In the genomic region with DNA sequence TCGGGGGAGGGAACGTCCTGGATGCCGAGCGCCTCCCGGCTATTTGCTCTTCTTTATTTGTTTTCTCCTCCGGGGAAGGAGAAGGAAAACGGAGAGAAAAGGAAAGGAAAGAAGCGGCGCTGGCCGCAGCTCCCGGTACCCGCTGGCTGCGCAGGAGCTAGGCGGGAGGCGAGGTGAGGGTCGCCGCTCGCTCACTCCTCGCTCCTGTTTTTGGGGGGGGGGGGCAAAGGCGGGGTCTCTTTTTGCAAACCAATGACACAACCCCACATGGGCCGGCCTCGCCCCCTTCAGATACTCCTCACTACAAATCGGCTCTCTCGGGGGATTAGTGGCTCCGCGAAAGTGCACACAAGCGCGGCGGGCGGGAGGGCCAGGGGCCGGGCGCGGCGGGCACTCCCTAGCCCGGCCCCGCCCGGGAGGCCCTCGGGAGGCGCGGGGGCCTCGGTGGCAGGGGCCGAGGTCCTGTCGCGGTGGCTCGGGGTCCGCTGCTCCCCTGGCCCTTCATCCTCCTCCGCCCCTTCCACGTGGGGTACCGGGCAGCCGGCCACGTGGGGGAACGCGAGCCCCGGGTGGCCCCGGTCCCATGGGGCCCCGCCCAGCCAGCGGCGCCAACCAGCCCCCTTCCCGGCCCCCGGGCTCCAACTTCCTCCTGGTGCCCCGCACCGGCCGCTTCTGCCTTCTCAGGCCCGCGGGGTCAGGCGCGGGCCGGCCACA, we compare ENCODE assay signal across 8 cellular contexts. TPM values are rescaled to one million over a fixed set of nuclear protein-coding genes. Genes with fewer than 3 reads are reported as not detected.
DNase-seq lines count a peak whose midpoint lies in the region; ATAC-seq and TF ChIP-seq lines count a peak whose summit lies in the region.

No MANE protein-coding gene starts in this region.

- POLR2A ChIA-PET in Panc1 (lab: Charles Lee) = interaction anchor here (0.6 kb wide), 3 partner anchors 71 to 436 kb away, joined by 3 to 7 read pairs (median 6); no protein-coding TSS in a partner anchor

- in situ Hi-C loops in Panc1 (cut with HindIII; ENCODE audit: low pct_unique_long_range_greater_than_20kb, low sequenced_read_pairs) = no loop called here

- TF ChIP-seq CTCF in Panc1 (IDR thresholded peaks at IDR 0.05) = no peak
- TF ChIP-seq CTCF in breast epithelium (IDR thresholded peaks at IDR 0.05) = peak; percentile 17 to 39 (median 21)

- H3K9me3 ChIP-seq in Panc1 (ENCODE audit: control insufficient read depth, insufficient read depth, low read depth, low read length) = no peaks in the 10 kb centered on the region
- H3K9me3 ChIP-seq in breast epithelium = no peaks in the 10 kb centered on the region
- no peaks in the 10 kb centered on the region for H3K9me3 ChIP-seq in iPS-15b (ENCODE audit: control insufficient read depth, insufficient read depth, low read length)

- DNase-seq in DMS153 treated with DMSO at 0.1 percent for 48 hours (lab: John Stamatoyannopoulos, UW; ENCODE audit: unreplicated experiment) (peak; percentile 60), HT1080 (ENCODE audit: low read depth) (peak; percentile 84), Panc1 (ENCODE audit: low read depth, low spot score) (no peak), breast epithelium (ENCODE audit: low spot score in 2 of 2) (peak; percentile 73 to 85), retina (peak; percentile 88)

- no peak for TF ChIP-seq POLR2A in breast epithelium (IDR thresholded peaks at IDR 0.05)

- ATAC-seq in Panc1 (peak; percentile 91), GM21529 (IDR thresholded peaks at IDR 0.05; ENCODE audit: unreplicated experiment) (no peak), GM18867 (IDR thresholded peaks at IDR 0.05; ENCODE audit: unreplicated experiment) (no peak)

- H3K4me3 ChIP-seq in Panc1 (ENCODE audit: low read depth in 2 of 2, low read length in 2 of 2) (peak overlapping the region; percentile 75 to 80), breast epithelium (peak overlapping the region; percentile 87 to 97 (median 91)), iPS-15b (ENCODE audit: low read depth, low read length) (peak overlapping the region; percentile 75)

- peak overlapping the region; percentile 92 for H3K9ac ChIP-seq in iPS-15b (ENCODE audit: low read depth, low read length)

- BruUV-seq in Panc1 (replicated peaks; lab: Mats Ljungman, UMichigan) = no TSS peak

- H3K4me1 ChIP-seq in Panc1 (ENCODE audit: control insufficient read depth, insufficient read depth, low read length) (peaks cover 24% of the 10 kb centered on the region), breast epithelium (peaks cover 4% of the 10 kb centered on the region in 2 donors), iPS-15b (ENCODE audit: control insufficient read depth, insufficient read depth, low read length) (peaks cover 7% of the 10 kb centered on the region)

- H3K27ac ChIP-seq in Panc1 (ENCODE audit: low read length) (peak overlapping the region; percentile 93), breast epithelium (peak overlapping the region; percentile 99)

- H3K27me3 ChIP-seq in Panc1 (ENCODE audit: control insufficient read depth, insufficient read depth, low read length) (no peaks in the 10 kb centered on the region), breast epithelium (no peaks in the 10 kb centered on the region), iPS-15b (ENCODE audit: control insufficient read depth, insufficient read depth, low read length) (no peaks in the 10 kb centered on the region)

- CTCF ChIA-PET in Panc1 (lab: Charles Lee) = interaction anchor here (0.6 kb wide), 3 partner anchors 57 to 256 kb away, joined by 5 to 10 read pairs (median 7); no protein-coding TSS in a partner anchor

- intact Hi-C loops in Panc1 (cut with micrococcal nuclease; ENCODE audit: unreplicated experiment) (loop anchor here (5.0 to 10.0 kb wide), 2 partner anchors 196 to 544 kb away; no protein-coding TSS in a partner anchor), breast epithelium (cut with DNase I; ENCODE audit: low total_unique reads) (loop anchor here (5.0 kb wide), 1 partner anchor 96 kb away; no protein-coding TSS in a partner anchor)

- peaks cover 4% of the 10 kb centered on the region; the same call in 1 of the 2 replicates for H3K36me3 ChIP-seq in Panc1 (ENCODE audit: control insufficient read depth, insufficient read depth, low read length)
- H3K36me3 ChIP-seq in breast epithelium = no peaks in the 10 kb centered on the region
- H3K36me3 ChIP-seq in iPS-15b (ENCODE audit: control insufficient read depth, insufficient read depth, low read length) = no peaks in the 10 kb centered on the region

RNA-seq across cellular contexts. Expression of a gene that starts 0.7 kb away (rescaled TPM):
- 72.9 and 87.9 TPM in 2 replicates for total RNA-seq in HT1080 (2014; rRNA removed; shearing (Covaris generic))
- 70.1 and 75.2 TPM in 2 replicates for polyA plus RNA-seq in HT1080 (2015; cell fraction: cytosol; rRNA removed)
- 81.8 and 86.0 TPM in 2 replicates for polyA plus RNA-seq in HT1080 (2015; cell fraction: nucleus; rRNA removed)
- total RNA-seq in Panc1 (2021; ENCODE audit: unreplicated experiment) = 125 TPM
- 188 TPM for polyA plus RNA-seq in Panc1 (2012; ENCODE audit: insufficient read length)
- 10 to 100 TPM; 53.1 to 91.2 (median 65.9) TPM for total RNA-seq in breast epithelium
